Comparison of ENCODE assay signal across 27 cellular contexts in the genomic region with DNA sequence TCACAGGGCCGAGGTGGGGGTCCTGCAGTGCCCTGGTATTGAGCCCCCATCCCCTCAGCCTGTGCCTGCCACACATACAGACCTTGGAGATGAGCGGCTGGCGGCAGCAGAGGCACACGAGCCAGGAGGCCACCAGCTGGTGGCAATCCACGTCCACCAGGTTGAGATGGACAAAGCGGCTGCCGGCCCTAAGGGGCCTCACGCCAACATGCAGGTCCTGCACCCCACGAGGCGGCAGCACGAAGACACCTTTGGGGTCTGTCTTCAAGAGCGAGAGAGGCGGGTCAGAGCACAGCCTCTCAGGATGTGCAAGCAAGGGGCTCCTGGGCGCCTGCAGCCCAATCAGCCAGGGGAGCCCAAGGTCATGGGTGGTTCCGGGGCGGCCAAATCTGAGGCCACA.
"Had no signal": no experiment of that assay in that cellular context is flagged by ENCODE, and none has a peak within 500 bp of the region (broad histone marks: within the 10 kb centered on the region; RNA-seq: fewer than 3 reads in every experiment).

No MANE protein-coding gene starts in this region.

- DNase-seq: stimulated activated CD4-positive, alpha-beta T cell treated with anti-CD3 and anti-CD28 coated beads, Interleukin-2, amount 100 ng/mL, for 48 hours; stimulated activated CD4-positive, alpha-beta T cell treated with anti-CD3 and anti-CD28 coated beads, Interleukin-4, amount 100 ng/mL, for 1 hour; stimulated activated CD4-positive, alpha-beta T cell treated with anti-CD3 and anti-CD28 coated beads, Interleukin-4, amount 100 ng/mL, for 24 hours; stimulated activated CD4-positive, alpha-beta T cell treated with anti-CD3 and anti-CD28 coated beads, Interleukin-4, amount 100 ng/mL, for 4 hours; stimulated activated CD8-positive, alpha-beta memory T cell treated with anti-CD3 and anti-CD28 coated beads, Interleukin-4, amount 100 ng/mL, for 48 hours; stimulated activated naive B cell treated with anti-CD40 and anti-IgM and Interleukin-4, amounts not matched to agents 10 μg/mL and 1 μg/mL and 100 μg/mL, for 72 hours; stimulated activated naive CD4-positive, alpha-beta T cell; stimulated activated naive CD4-positive, alpha-beta T cell treated with Interleukin-2 at 50 U/mL for 16 hours; stimulated activated naive CD8-positive, alpha-beta T cell treated with anti-CD3 and anti-CD28 coated beads, Interleukin-15, amount 100 ng/mL, for 72 hours; stimulated activated naive CD8-positive, alpha-beta T cell treated with anti-CD3 and anti-CD28 coated beads, Interleukin-15, Interleukin-2, amounts not matched to agents 100 U/mL and 50 U/mL, for 24 hours; stomach; substantia nigra; testis; thyroid gland; tibial artery; transverse colon; trophoblast cell; upper lobe of right lung; uterus had no signal

- H3K9me3 Mint-ChIP-seq: stimulated activated effector memory CD8-positive, alpha-beta T cell treated with anti-CD3 and anti-CD28 coated beads, Interleukin-12 subunit alpha, Interleukin-12 subunit beta, amount 100 ng/mL, for 72 hours; type B pancreatic cell had no signal

- H3K36me3 ChIP-seq: uterus had no signal

- H3K36me3 Mint-ChIP-seq: stimulated activated memory B cell treated with anti-CD40 and anti-IgM and Interleukin-4, amounts not matched to agents 10 μg/mL and 1 μg/mL and 100 μg/mL, for 72 hours had no signal

- H3K9me3 ChIP-seq: stomach, testis, thoracic aorta, thyroid gland, tibial artery, tibial nerve, transverse colon, upper lobe of left lung, upper lobe of right lung, uterus, vagina had no signal

- H3K27ac ChIP-seq: stomach, testis, thoracic aorta, thyroid gland, tibial artery, tibial nerve, transverse colon, upper lobe of left lung, upper lobe of right lung, uterus, vagina had no signal

- H3K27ac Mint-ChIP-seq: stimulated activated effector memory CD8-positive, alpha-beta T cell treated with anti-CD3 and anti-CD28 coated beads, Interleukin-12 subunit alpha, Interleukin-12 subunit beta, amount 100 ng/mL, for 72 hours; stimulated activated memory B cell treated with anti-CD40 and anti-IgM and Interleukin-4, amounts not matched to agents 10 μg/mL and 1 μg/mL and 100 μg/mL, for 72 hours; stimulated activated naive B cell treated with anti-CD40 and anti-IgM and Interleukin-4, amounts not matched to agents 10 μg/mL and 1 μg/mL and 100 μg/mL, for 72 hours; stimulated activated naive CD8-positive, alpha-beta T cell treated with anti-CD3 and anti-CD28 coated beads, Interleukin-15, Interleukin-2, amounts not matched to agents 100 ng/mL and 50 ng/mL, for 24 hours; type B pancreatic cell had no signal

- H3K4me3 Mint-ChIP-seq: stimulated activated effector memory CD8-positive, alpha-beta T cell treated with anti-CD3 and anti-CD28 coated beads, Interleukin-12 subunit alpha, Interleukin-12 subunit beta, amount 100 ng/mL, for 72 hours; stimulated activated memory B cell treated with anti-CD40 and anti-IgM and Interleukin-4, amounts not matched to agents 10 μg/mL and 1 μg/mL and 100 μg/mL, for 72 hours; stimulated activated naive B cell treated with anti-CD40 and anti-IgM and Interleukin-4, amounts not matched to agents 10 μg/mL and 1 μg/mL and 100 μg/mL, for 72 hours; stimulated activated naive CD8-positive, alpha-beta T cell treated with anti-CD3 and anti-CD28 coated beads, Interleukin-15, amount 100 ng/mL, for 72 hours; stimulated activated naive CD8-positive, alpha-beta T cell treated with anti-CD3 and anti-CD28 coated beads, Interleukin-15, Interleukin-2, amounts not matched to agents 100 ng/mL and 50 ng/mL, for 24 hours; type B pancreatic cell had no signal

- H3K27me3 Mint-ChIP-seq: stimulated activated memory B cell treated with anti-CD40 and anti-IgM and Interleukin-4, amounts not matched to agents 10 μg/mL and 1 μg/mL and 100 μg/mL, for 72 hours; stimulated activated naive B cell treated with anti-CD40 and anti-IgM and Interleukin-4, amounts not matched to agents 10 μg/mL and 1 μg/mL and 100 μg/mL, for 72 hours; stimulated activated naive CD8-positive, alpha-beta T cell treated with anti-CD3 and anti-CD28 coated beads, Interleukin-15, amount 100 ng/mL, for 72 hours; stimulated activated naive CD8-positive, alpha-beta T cell treated with anti-CD3 and anti-CD28 coated beads, Interleukin-15, Interleukin-2, amounts not matched to agents 100 ng/mL and 50 ng/mL, for 24 hours; type B pancreatic cell had no signal

- H3K4me1 ChIP-seq: stomach, testis, thyroid gland, tibial artery, tibial nerve, transverse colon, upper lobe of left lung, upper lobe of right lung, uterus, vagina had no signal

- H3K4me1 Mint-ChIP-seq: stimulated activated memory B cell treated with anti-CD40 and anti-IgM and Interleukin-4, amounts not matched to agents 10 μg/mL and 1 μg/mL and 100 μg/mL, for 72 hours; stimulated activated naive B cell treated with anti-CD40 and anti-IgM and Interleukin-4, amounts not matched to agents 10 μg/mL and 1 μg/mL and 100 μg/mL, for 72 hours; stimulated activated naive CD8-positive, alpha-beta T cell treated with anti-CD3 and anti-CD28 coated beads, Interleukin-15, amount 100 ng/mL, for 72 hours had no signal

- H3K4me3 ChIP-seq: stomach, testis, thoracic aorta, thyroid gland, tibial artery, tibial nerve, transverse colon, upper lobe of left lung, upper lobe of right lung, uterus, vagina had no signal

- ATAC-seq: stimulated activated effector memory CD8-positive, alpha-beta T cell treated with anti-CD3 and anti-CD28 coated beads, Interleukin-12 subunit alpha, Interleukin-12 subunit beta, amount 100 ng/mL, for 72 hours; stimulated activated memory B cell treated with anti-CD40 and anti-IgM and Interleukin-4, amounts not matched to agents 10 μg/mL and 1 μg/mL and 100 μg/mL, for 72 hours; stimulated activated naive B cell treated with anti-CD40 and anti-IgM and Interleukin-4, amounts not matched to agents 10 μg/mL and 1 μg/mL and 100 μg/mL, for 72 hours; stimulated activated naive CD8-positive, alpha-beta T cell treated with anti-CD3 and anti-CD28 coated beads, Interleukin-15, amount 100 ng/mL, for 72 hours; stimulated activated naive CD8-positive, alpha-beta T cell treated with anti-CD3 and anti-CD28 coated beads, Interleukin-15, Interleukin-2, amounts not matched to agents 100 U/mL and 50 U/mL, for 24 hours; upper lobe of right lung had no signal

- H3K27me3 ChIP-seq: stomach, testis, thyroid gland, tibial artery, tibial nerve, transverse colon, upper lobe of left lung, upper lobe of right lung, uterus, vagina had no signal
